Comparison of ENCODE assay signal across 8 cellular contexts in the genomic region with DNA sequence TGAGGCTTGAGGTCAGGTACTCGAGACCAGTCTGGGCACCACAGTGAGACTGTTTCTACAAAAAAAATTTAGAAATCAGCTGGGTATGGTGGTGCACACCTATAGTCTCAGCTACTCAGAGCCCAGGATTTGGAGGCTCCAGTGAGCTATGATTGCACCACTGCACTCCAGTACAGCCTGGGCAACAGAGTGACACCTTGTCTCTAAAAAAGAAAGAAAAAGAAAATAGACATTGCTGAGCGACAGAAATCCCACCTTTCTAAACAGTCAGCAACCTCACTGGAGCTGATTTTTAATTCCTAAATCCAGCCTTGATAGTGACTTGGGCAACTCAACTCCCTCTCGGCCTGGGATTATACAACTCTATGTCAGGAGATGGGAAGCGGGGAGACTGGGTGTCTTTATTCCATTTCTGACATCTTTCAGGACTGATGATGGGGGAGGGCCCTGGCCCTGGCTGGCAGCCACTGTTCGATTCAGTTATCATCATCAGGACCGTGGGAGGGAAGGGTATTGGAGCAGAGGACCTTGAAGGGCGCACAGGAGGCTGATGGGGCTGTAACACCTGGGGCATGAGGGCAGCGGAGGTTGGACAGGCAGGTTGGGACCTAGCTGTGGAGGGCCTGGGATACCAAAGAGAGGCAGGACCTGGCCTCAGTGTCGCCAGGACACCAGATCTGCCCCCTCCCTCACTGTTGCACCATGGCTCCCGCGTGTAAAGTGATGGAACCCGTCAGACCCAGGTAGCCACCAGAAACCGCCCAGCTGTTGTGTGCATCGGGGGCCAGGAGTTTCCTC. TPM values are rescaled to one million over a fixed set of nuclear protein-coding genes. Genes with fewer than 3 reads are reported as not detected.
DNase-seq lines count a peak whose midpoint lies in the region; ATAC-seq lines count a peak whose summit lies in the region.

No MANE protein-coding gene starts in this region.

- H3K4me3 Mint-ChIP-seq in activated naive CD8-positive, alpha-beta T cell treated with anti-CD3 and anti-CD28 coated beads, Interleukin-2, amount 50 U/mL, for 24 hours, result peak overlapping the region; percentile 88

- ATAC-seq in activated naive CD8-positive, alpha-beta T cell treated with anti-CD3 and anti-CD28 coated beads, Interleukin-2, amount 50 U/mL, for 24 hours, result no peak

- no peaks in the 10 kb centered on the region for H3K27me3 Mint-ChIP-seq in activated naive CD8-positive, alpha-beta T cell treated with anti-CD3 and anti-CD28 coated beads, Interleukin-2, amount 50 U/mL, for 24 hours

- H3K4me1 Mint-ChIP-seq in activated naive CD8-positive, alpha-beta T cell treated with anti-CD3 and anti-CD28 coated beads, Interleukin-2, amount 50 U/mL, for 24 hours, result peaks cover 29% of the 10 kb centered on the region

- DNase-seq in NCI-H146 (lab: John Stamatoyannopoulos, UW) (peak; percentile 64), NCI-H146 treated with DMSO at 0.1 percent for 48 hours (lab: John Stamatoyannopoulos, UW; ENCODE audit: unreplicated experiment) (no peak), SIG-M5 (lab: John Stamatoyannopoulos, UW) (no peak), NCI-H2227 (lab: John Stamatoyannopoulos, UW; ENCODE audit: unreplicated experiment) (no peak), NCI-H1417 treated with DMSO at 0.1 percent for 48 hours (lab: John Stamatoyannopoulos, UW) (no peak)
- DNase-seq in activated naive CD8-positive, alpha-beta T cell treated with anti-CD3 and anti-CD28 coated beads, Interleukin-2, amount 50 U/mL, for 24 hours, result no peak

- H3K27me3 ChIP-seq in layer of hippocampus (ENCODE audit: control insufficient read depth, insufficient read depth, low read length), result no peaks in the 10 kb centered on the region

- no peaks in the 10 kb centered on the region for H3K36me3 Mint-ChIP-seq in activated naive CD8-positive, alpha-beta T cell treated with anti-CD3 and anti-CD28 coated beads, Interleukin-2, amount 50 U/mL, for 24 hours (ENCODE audit: low read depth)

- H3K9me3 Mint-ChIP-seq in activated naive CD8-positive, alpha-beta T cell treated with anti-CD3 and anti-CD28 coated beads, Interleukin-2, amount 50 U/mL, for 24 hours, result no peaks in the 10 kb centered on the region

- peak overlapping the region; percentile 94 for H3K27ac Mint-ChIP-seq in activated naive CD8-positive, alpha-beta T cell treated with anti-CD3 and anti-CD28 coated beads, Interleukin-2, amount 50 U/mL, for 24 hours

- peak overlapping the region; percentile 86 for H3K27ac ChIP-seq in layer of hippocampus (ENCODE audit: low read depth, low read length)
- peak overlapping the region; percentile 96 for H3K27ac ChIP-seq in temporal lobe (ENCODE audit: low read depth, low read length)

RNA-seq across cellular contexts. Expression of gene HSPB1, which starts 14.7 kb away (rescaled TPM):
- total RNA-seq in temporal lobe, result 5.2 TPM

RNA-seq across cellular contexts. Expression of gene YWHAG, which starts 41.6 kb away (rescaled TPM):
- 344 TPM for total RNA-seq in temporal lobe
